ENCODE assay signal across 30 cellular contexts in the genomic region with DNA sequence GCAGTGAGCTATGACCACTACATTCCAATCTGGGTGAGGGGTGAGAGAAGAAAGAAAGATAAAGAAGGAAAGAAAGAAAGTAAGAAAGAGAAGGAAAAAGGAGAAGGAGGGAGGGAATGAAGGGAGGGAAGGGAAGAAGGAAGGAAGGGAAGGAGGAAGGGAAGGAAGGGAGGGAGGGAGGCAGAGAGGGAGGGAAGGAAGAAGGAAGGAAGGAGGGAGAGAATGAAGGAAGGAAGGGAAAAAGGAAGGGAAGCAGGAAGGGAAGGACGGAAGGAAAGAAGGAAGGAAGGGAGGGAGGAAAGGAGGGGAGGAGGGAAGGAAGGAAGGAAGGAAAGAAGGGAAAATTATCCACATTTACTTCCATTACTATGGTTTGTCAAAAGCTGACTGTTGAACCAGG. TPM values are rescaled to one million over a fixed set of nuclear protein-coding genes. Genes with fewer than 3 reads are reported as not detected.
"Had no signal": no experiment of that assay in that cellular context is flagged by ENCODE, and none has a peak within 500 bp of the region (broad histone marks: within the 10 kb centered on the region; RNA-seq: fewer than 3 reads in every experiment).

No MANE protein-coding gene starts in this region.

- H3K27ac ChIP-seq: stomach, suprapubic skin, testis, thoracic aorta, thyroid gland, tibial artery, tibial nerve, transverse colon, upper lobe of left lung, upper lobe of right lung, uterus, vagina had no signal

- H3K4me1 ChIP-seq: stomach, testis, thyroid gland, tibial artery, tibial nerve, transverse colon, upper lobe of left lung, upper lobe of right lung, uterus, vagina had no signal

- H3K36me3 ChIP-seq: stomach, suprapubic skin, thoracic aorta, thyroid gland, tibial artery, tibial nerve, transverse colon, upper lobe of left lung, upper lobe of right lung, uterus, vagina had no signal

- H3K9me3 ChIP-seq: stomach, suprapubic skin, testis, thoracic aorta, thyroid gland, tibial artery, tibial nerve, transverse colon, upper lobe of left lung, upper lobe of right lung, uterus, vagina had no signal

- H3K4me3 ChIP-seq: stomach, suprapubic skin, testis, thoracic aorta, thyroid gland, tibial artery, tibial nerve, transverse colon, upper lobe of left lung, upper lobe of right lung, uterus, vagina had no signal

- FAIRE-seq: urothelium cell line had no signal

- ATAC-seq: stimulated activated effector memory CD8-positive, alpha-beta T cell treated with anti-CD3 and anti-CD28 coated beads, Interleukin-12 subunit alpha, Interleukin-12 subunit beta, amount 100 ng/mL, for 72 hours; stimulated activated memory B cell treated with anti-CD40 and anti-IgM and Interleukin-4, amounts not matched to agents 10 μg/mL and 1 μg/mL and 100 μg/mL, for 72 hours; stimulated activated naive B cell treated with anti-CD40 and anti-IgM and Interleukin-4, amounts not matched to agents 10 μg/mL and 1 μg/mL and 100 μg/mL, for 72 hours; stimulated activated naive CD8-positive, alpha-beta T cell treated with anti-CD3 and anti-CD28 coated beads, Interleukin-15, amount 100 ng/mL, for 72 hours; stimulated activated naive CD8-positive, alpha-beta T cell treated with anti-CD3 and anti-CD28 coated beads, Interleukin-15, Interleukin-2, amounts not matched to agents 100 U/mL and 50 U/mL, for 24 hours; upper lobe of right lung had no signal

- H3K27me3 ChIP-seq: testis, thyroid gland, upper lobe of left lung, vagina had no signal

- DNase-seq: stimulated activated CD4-positive, alpha-beta T cell treated with anti-CD3 and anti-CD28 coated beads, Interleukin-2, amount 100 ng/mL, for 48 hours; stimulated activated CD4-positive, alpha-beta T cell treated with anti-CD3 and anti-CD28 coated beads, Interleukin-4, amount 100 ng/mL, for 1 hour; stimulated activated CD4-positive, alpha-beta T cell treated with anti-CD3 and anti-CD28 coated beads, Interleukin-4, amount 100 ng/mL, for 24 hours; stimulated activated CD4-positive, alpha-beta T cell treated with anti-CD3 and anti-CD28 coated beads, Interleukin-4, amount 100 ng/mL, for 4 hours; stimulated activated CD8-positive, alpha-beta memory T cell treated with anti-CD3 and anti-CD28 coated beads, Interleukin-4, amount 100 ng/mL, for 48 hours; stimulated activated naive B cell treated with anti-CD40 and anti-IgM and Interleukin-4, amounts not matched to agents 10 μg/mL and 1 μg/mL and 100 μg/mL, for 72 hours; stimulated activated naive CD4-positive, alpha-beta T cell; stimulated activated naive CD4-positive, alpha-beta T cell treated with Interleukin-2 at 50 U/mL for 16 hours; stimulated activated naive CD8-positive, alpha-beta T cell treated with anti-CD3 and anti-CD28 coated beads, Interleukin-15, amount 100 ng/mL, for 72 hours; stimulated activated naive CD8-positive, alpha-beta T cell treated with anti-CD3 and anti-CD28 coated beads, Interleukin-15, Interleukin-2, amounts not matched to agents 100 U/mL and 50 U/mL, for 24 hours; stomach; substantia nigra; testis; thyroid gland; tibial artery; transverse colon; trophoblast cell; upper lobe of left lung; upper lobe of right lung; uterus had no signal

RNA-seq across cellular contexts. Expression of a gene that starts 39.4 kb away (rescaled TPM):
- total RNA-seq: stomach, temporal lobe, thoracic aorta, thyroid gland, tibial nerve, transverse colon, upper lobe of left lung, upper lobe of right lung, urinary bladder, uterus, vagina had no signal
- polyA plus RNA-seq: stomach had no signal

RNA-seq across cellular contexts. Expression of a gene that starts 55.5 kb away (rescaled TPM):
- total RNA-seq: stomach, temporal lobe, thoracic aorta, thyroid gland, transverse colon, upper lobe of left lung, upper lobe of right lung, ureter, urinary bladder, uterus, vagina had no signal
- polyA plus RNA-seq: stomach had no signal
